Comparison of ENCODE assay signal across 17 cellular contexts in the genomic region with DNA sequence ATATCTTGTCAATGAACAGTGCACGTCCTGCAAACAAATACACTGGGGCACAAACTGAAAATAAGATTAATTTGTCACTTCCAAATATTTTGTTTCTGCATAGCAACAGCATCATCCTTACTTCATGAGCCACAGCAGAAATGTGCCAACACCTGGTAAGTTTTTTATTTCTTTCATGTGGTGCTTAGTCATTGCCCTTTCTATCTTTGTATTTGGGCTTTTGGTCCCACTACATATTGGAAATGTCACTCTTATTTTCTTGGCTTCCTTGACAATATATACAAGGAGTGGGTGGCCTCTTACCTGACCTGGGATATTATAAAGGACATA.
A peak's percentile ranks its signal among the peaks of the same experiment; 100 is the strongest.
DNase-seq lines count a peak whose midpoint lies in the region; FAIRE-seq and TF ChIP-seq lines count a peak whose summit lies in the region.
"Had no signal": no experiment of that assay in that cellular context is flagged by ENCODE, and none has a peak within 500 bp of the region (broad histone marks: within the 10 kb centered on the region; RNA-seq: fewer than 3 reads in every experiment).

No MANE protein-coding gene starts in this region.

- peak; percentile 38 for FAIRE-seq in GM12892 (lab: Jason Lieb, UNC)
- FAIRE-seq: GM18507 had no signal

- TF ChIP-seq CTCF in osteoblast (IDR thresholded peaks at IDR 0.05; ENCODE audit: extremely low read depth, low read depth, low read length) = no peak

- H3K27ac ChIP-seq in osteoblast (ENCODE audit: low read depth, low read length) = peak overlapping the region; percentile 45
- H3K27ac ChIP-seq: PC-9 had no signal

- no peak for TF ChIP-seq POLR2A in GM12892 (IDR thresholded peaks at IDR 0.05; ENCODE audit: low read depth, low read length)

- no peak overlapping the region for H2AFZ ChIP-seq in osteoblast (ENCODE audit: low read length)
- H2AFZ ChIP-seq: PC-9 had no signal

- H3K4me2 ChIP-seq in osteoblast (ENCODE audit: insufficient read depth, low read length) = no peak overlapping the region
- H3K4me2 ChIP-seq: PC-9 had no signal

- H3K79me2 ChIP-seq in osteoblast (ENCODE audit: insufficient read depth, low read length) = no peaks in the 10 kb centered on the region

- DNase-seq in GM12892 (ENCODE audit: insufficient read length) = no peak
- DNase-seq in M059J (ENCODE audit: low read depth) = peak; percentile 43
- DNase-seq in fibroblast of gingiva (ENCODE audit: low read depth) = peak; percentile 39
- peak; percentile 37 for DNase-seq in osteoblast (ENCODE audit: insufficient read length, low spot score, missing footprints)
- DNase-seq in NCI-H226 = no peak
- no peak for DNase-seq in GF-D8 (lab: John Stamatoyannopoulos, UW)
- DNase-seq in HT-29 (ENCODE audit: low spot score) = no peak
- DNase-seq: ACHN, COR-L47, DMS 273 treated with DMSO at 0.1 percent for 48 hours, GDM1, NCI-H1105 treated with DMSO at 0.1 percent for 48 hours, NCI-H1694, NCI-H524 treated with DMSO at 0.1 percent for 48 hours, PC-9, T-helper 1 cell had no signal

- no peaks in the 10 kb centered on the region for H3K9me3 ChIP-seq in osteoblast (ENCODE audit: low read depth, low read length)

- no peaks in the 10 kb centered on the region for H3K36me3 ChIP-seq in osteoblast (ENCODE audit: insufficient read depth, low read length)

- no peak overlapping the region for H3K4me3 ChIP-seq in osteoblast (ENCODE audit: insufficient read depth, low read length)
- H3K4me3 ChIP-seq: PC-9 had no signal

- peaks cover 37% of the 10 kb centered on the region for H3K4me1 ChIP-seq in osteoblast (ENCODE audit: insufficient read depth, low read length)

- H4K20me1 ChIP-seq in osteoblast (ENCODE audit: insufficient read depth, low read length) = no peaks in the 10 kb centered on the region

- no peaks in the 10 kb centered on the region for H3K27me3 ChIP-seq in osteoblast (ENCODE audit: insufficient read depth, low read length)

Comparison
In these comparisons a context has a peak if more than half of its experiments do, and no peak if none do; other contexts are left out.
1. DNase-seq: peak in M059J (single experiment), fibroblast of gingiva (single experiment) and osteoblast (single experiment); none in GM12892 (single experiment), NCI-H226 (single experiment), GF-D8 (single experiment) and HT-29 (single experiment).